ENCODE assay signal across 8 cellular contexts in genomic region chr12:19186722-19187661, GRCh38. TPM values are rescaled to one million over a fixed set of nuclear protein-coding genes. Genes with fewer than 3 reads are reported as not detected.
DNase-seq lines count a peak whose midpoint lies in the region; ATAC-seq and TF ChIP-seq lines count a peak whose summit lies in the region.

No MANE protein-coding gene starts in this region.

- no peaks in the 10 kb centered on the region for H3K9me2 ChIP-seq in Karpas-422 (replicated peaks; ENCODE audit: insufficient read depth, low read length)
- no peaks in the 10 kb centered on the region for H3K9me2 ChIP-seq in SU-DHL-6 (replicated peaks; ENCODE audit: insufficient read depth, low read length)

- H2AFZ ChIP-seq in Karpas-422 (ENCODE audit: low read length) (0 out of 2 replicates have a peak overlapping the region, but pooled peaks have one; percentile 45), SU-DHL-6 (ENCODE audit: low read depth, low read length, severe bottlenecking) (no peak overlapping the region)

- 42 to 49% methylated on average over 3 to 4 of the region's 4 CpGs for WGBS in gastroesophageal sphincter (ENCODE audit: low coverage in 1 of 2), 2 donors

- TF ChIP-seq CTCF in SU-DHL-6 (IDR thresholded peaks at IDR 0.05; ENCODE audit: insufficient read depth, low read length, poor library complexity, severe bottlenecking) (peak; percentile 49), gastroesophageal sphincter (IDR thresholded peaks at IDR 0.05) (peak; percentile 57 to 68 (median 65))

- ATAC-seq in gastroesophageal sphincter (no peak), sciatic nerve (peak; percentile 67), GM19467 (IDR thresholded peaks at IDR 0.05; ENCODE audit: unreplicated experiment) (no peak), HG03469 (IDR thresholded peaks at IDR 0.05; ENCODE audit: unreplicated experiment) (no peak)

- peak overlapping the region; percentile 18 for H3K4me2 ChIP-seq in Karpas-422 (ENCODE audit: low read depth, low read length, poor library complexity, severe bottlenecking)
- H3K4me2 ChIP-seq in SU-DHL-6 (ENCODE audit: low read depth, low read length, poor library complexity, severe bottlenecking) = no peak overlapping the region

- TF ChIP-seq EP300 in gastroesophageal sphincter (IDR thresholded peaks at IDR 0.05) = no peak

- peaks cover 74% of the 10 kb centered on the region for H3K4me1 ChIP-seq in Karpas-422 (ENCODE audit: low read length)
- peaks cover 20 to 94% (median 30%) of the 10 kb centered on the region in 3 donors for H3K4me1 ChIP-seq in gastroesophageal sphincter

- H3K27me3 ChIP-seq in Karpas-422 (ENCODE audit: low read length) (no peaks in the 10 kb centered on the region), SU-DHL-6 (ENCODE audit: low read length) (no peaks in the 10 kb centered on the region), gastroesophageal sphincter (no peaks in the 10 kb centered on the region)

- TF ChIP-seq POLR2A in gastroesophageal sphincter (IDR thresholded peaks at IDR 0.05) = no peak

- H3F3A ChIP-seq in SU-DHL-6 (ENCODE audit: insufficient read depth) = no peaks in the 10 kb centered on the region

- no peaks in the 10 kb centered on the region for H3K9me3 ChIP-seq in Karpas-422 (ENCODE audit: low read length)
- no peaks in the 10 kb centered on the region for H3K9me3 ChIP-seq in SU-DHL-6 (ENCODE audit: insufficient read depth, low read length)
- no peaks in the 10 kb centered on the region for H3K9me3 ChIP-seq in gastroesophageal sphincter

- H3K9ac ChIP-seq in Karpas-422 (ENCODE audit: low read length) = no peak overlapping the region
- no peak overlapping the region for H3K9ac ChIP-seq in SU-DHL-6 (ENCODE audit: low read length)

- DNase-seq in NCI-H1436 (lab: John Stamatoyannopoulos, UW) (peak; percentile 38), NCI-H1436 treated with DMSO at 0.1 percent for 48 hours (lab: John Stamatoyannopoulos, UW) (no peak), Karpas-422 (peak; percentile 78), sciatic nerve (ENCODE audit: low spot score) (no peak)

- no peak overlapping the region for H3K4me3 ChIP-seq in Karpas-422 (ENCODE audit: low read length)
- H3K4me3 ChIP-seq in SU-DHL-6 (ENCODE audit: insufficient read depth, low read length, poor library complexity, severe bottlenecking) = no peak overlapping the region
- H3K4me3 ChIP-seq in gastroesophageal sphincter = no peak overlapping the region

- H4K20me1 ChIP-seq in Karpas-422 (ENCODE audit: insufficient read depth, low read depth, low read length) (no peaks in the 10 kb centered on the region), SU-DHL-6 (ENCODE audit: low read depth, low read length) (no peaks in the 10 kb centered on the region)

- no peaks in the 10 kb centered on the region for H3K79me2 ChIP-seq in Karpas-422 (ENCODE audit: low read length)
- no peaks in the 10 kb centered on the region for H3K79me2 ChIP-seq in SU-DHL-6 (ENCODE audit: insufficient read depth, low read length)

- H3K27ac ChIP-seq in Karpas-422 (ENCODE audit: low read length) = peak overlapping the region; percentile 99; the same call in 1 of the 2 replicates
- no peak overlapping the region for H3K27ac ChIP-seq in SU-DHL-6 (ENCODE audit: low read depth, low read length)
- peak overlapping the region in 2 of 4 donors; percentile 43 to 52 for H3K27ac ChIP-seq in gastroesophageal sphincter

- no peaks in the 10 kb centered on the region for H3K36me3 ChIP-seq in Karpas-422 (ENCODE audit: insufficient read depth, low read length)
- H3K36me3 ChIP-seq in SU-DHL-6 (ENCODE audit: low read length) = no peaks in the 10 kb centered on the region
- no peaks in the 10 kb centered on the region for H3K36me3 ChIP-seq in gastroesophageal sphincter

- intact Hi-C loops in sciatic nerve (cut with DNase I) = loop anchor here (10.0 kb wide), 1 partner anchor 932 kb away; no protein-coding TSS in a partner anchor

RNA-seq across cellular contexts. Expression of gene PLEKHA5, which starts 57.5 kb away (rescaled TPM):
- total RNA-seq in Karpas-422 (2014; rRNA removed; shearing (Covaris generic); ENCODE audit: low replicate concordance) = 130 and 189 TPM in 2 replicates
- total RNA-seq in gastroesophageal sphincter (100 to 1,000 TPM in 1 of 4 donors, 10 to 100 TPM in 3; 34.5 to 120 (median 60.0) TPM), sciatic nerve (44.1 TPM)

Comparison
In these comparisons a context has a peak if more than half of its experiments do, and no peak if none do; other contexts are left out.
1. DNase-seq: peak in NCI-H1436 (single experiment) and Karpas-422 (single experiment); none in NCI-H1436 treated with DMSO at 0.1 percent for 48 hours (single experiment) and sciatic nerve (single experiment).